In genomic region chr10:110737886-110738634, GRCh38 we compare ENCODE assay signal across 22 cellular contexts.
DNase-seq lines count a peak whose midpoint lies in the region; ATAC-seq and TF ChIP-seq lines count a peak whose summit lies in the region.
"Had no signal": no experiment of that assay in that cellular context is flagged by ENCODE, and none has a peak within 500 bp of the region (broad histone marks: within the 10 kb centered on the region; RNA-seq: fewer than 3 reads in every experiment).

No MANE protein-coding gene starts in this region.

- intact Hi-C loops in body of pancreas (cut with DNase I): no loop called here

- ATAC-seq in body of pancreas: peak; percentile 73
- no peak for ATAC-seq in HG03354 (IDR thresholded peaks at IDR 0.05; ENCODE audit: poor library complexity, severe bottlenecking, unreplicated experiment)
- ATAC-seq: activated T-cell treated with anti-CD3 and anti-CD28 coated beads, Interleukin-2, amount 50 U/mL, for 72 hours; gastroesophageal sphincter; GM23338; naive thymus-derived CD4-positive, alpha-beta T cell had no signal

- no peaks in the 10 kb centered on the region for H3K36me3 ChIP-seq in body of pancreas (replicated peaks in 1 of 2; ENCODE audit: insufficient read depth in 1 of 2, low read depth in 2 of 2)
- H3K36me3 ChIP-seq: gastroesophageal sphincter, ovary, Peyer's patch had no signal

- no peak for TF ChIP-seq CTCF in AG10803 (conservative IDR thresholded peaks at IDR 0.05; ENCODE audit: low read length)
- no peak for TF ChIP-seq CTCF in body of pancreas (IDR thresholded peaks at IDR 0.05)
- no peak for TF ChIP-seq CTCF in fibroblast of the aortic adventitia (IDR thresholded peaks at IDR 0.05; ENCODE audit: insufficient read depth, low read length)

- no peak for TF ChIP-seq POLR2A in body of pancreas (IDR thresholded peaks at IDR 0.05)

- no peaks in the 10 kb centered on the region for H3K9me3 ChIP-seq in body of pancreas
- H3K9me3 ChIP-seq: gastroesophageal sphincter, ovary, Peyer's patch had no signal

- H3K4me1 ChIP-seq in body of pancreas: peaks cover 14% of the 10 kb centered on the region
- H3K4me1 ChIP-seq: gastroesophageal sphincter, Peyer's patch had no signal

- DNase-seq in AG10803 (ENCODE audit: low read depth) (peak; percentile 48), body of pancreas (peak; percentile 24 to 63 (median 46)), fibroblast of the aortic adventitia (ENCODE audit: low read depth) (peak; percentile 38), kidney glomerular epithelial cell (lab: John Stamatoyannopoulos, UW) (peak; percentile 27), NCI-H2227 treated with DMSO at 0.1 percent for 48 hours (lab: John Stamatoyannopoulos, UW) (no peak), cerebellum (ENCODE audit: low spot score) (no peak), NCI-H510A treated with DMSO at 0.1 percent for 48 hours (lab: John Stamatoyannopoulos, UW) (no peak)
- DNase-seq: activated CD4-positive, alpha-beta T cell treated with anti-CD3 and anti-CD28 coated beads for 4 hours; activated T-cell treated with anti-CD3 and anti-CD28 coated beads, Interleukin-2, amount 50 U/mL, for 72 hours; COR-L47; mesendoderm; naive thymus-derived CD4-positive, alpha-beta T cell; NCI-H1105 treated with DMSO at 0.1 percent for 48 hours; NCI-H2081; NCI-H524; Peyer's patch; T-helper 2 cell had no signal

- WGBS in body of pancreas, 2 donors: 22 to 24% methylated on average over 7 of the region's 7 CpGs

- H3K4me3 ChIP-seq in AG10803 (ENCODE audit: low read length) (no peak overlapping the region), body of pancreas (no peak overlapping the region), fibroblast of the aortic adventitia (ENCODE audit: low read depth, low read length) (no peak overlapping the region)
- H3K4me3 ChIP-seq: gastroesophageal sphincter, GM23338, ovary, Peyer's patch had no signal

- H3K27me3 ChIP-seq in body of pancreas: no peaks in the 10 kb centered on the region
- H3K27me3 ChIP-seq: ovary, Peyer's patch had no signal

- H3K27ac ChIP-seq in body of pancreas: peak overlapping the region; percentile 2 to 56 (median 52)
- H3K27ac ChIP-seq: epithelial cell of prostate, gastroesophageal sphincter, ovary, Peyer's patch had no signal

Comparison
In these comparisons a context has a peak if more than half of its experiments do, and no peak if none do; other contexts are left out.
1. DNase-seq: peak in AG10803 (single experiment), body of pancreas (4 of 4), fibroblast of the aortic adventitia (single experiment) and kidney glomerular epithelial cell (single experiment); none in NCI-H2227 treated with DMSO at 0.1 percent for 48 hours (single experiment), cerebellum (single experiment) and NCI-H510A treated with DMSO at 0.1 percent for 48 hours (single experiment).